In genomic region chr9:136151214-136151804, GRCh38 we compare ENCODE assay signal across 1 cellular context.
TF ChIP-seq lines count a peak whose summit lies in the region.

No MANE protein-coding gene starts in this region.

TF ChIP-seq in K562, 482 proteins besides CTCF, POLR2A, EP300 and RAD21:
- TF ChIP-seq ESRRA (IDR thresholded peaks at IDR 0.05; ENCODE audit: borderline replicate concordance, low read depth) = 0 out of 2 replicates have a peak, but pooled peaks have one; percentile 26
- TF ChIP-seq FIP1L1 (IDR thresholded peaks at IDR 0.05; ENCODE audit: low read depth, low read length, poor library complexity, severe bottlenecking) = no peak
- TF ChIP-seq JUNB (CRISPR knock-in tag; conservative IDR thresholded peaks at IDR 0.05) = no peak
- no peak for TF ChIP-seq TCF15 (CRISPR knock-in tag; IDR thresholded peaks at IDR 0.05)
- TF ChIP-seq ZNF318 (IDR thresholded peaks at IDR 0.05; ENCODE audit: borderline replicate concordance in 1 of 2, low read depth in 1 of 2) = no peak
- no peak for TF ChIP-seq CGGBP1 (CRISPR knock-in tag; IDR thresholded peaks at IDR 0.05)
